In the genomic region with DNA sequence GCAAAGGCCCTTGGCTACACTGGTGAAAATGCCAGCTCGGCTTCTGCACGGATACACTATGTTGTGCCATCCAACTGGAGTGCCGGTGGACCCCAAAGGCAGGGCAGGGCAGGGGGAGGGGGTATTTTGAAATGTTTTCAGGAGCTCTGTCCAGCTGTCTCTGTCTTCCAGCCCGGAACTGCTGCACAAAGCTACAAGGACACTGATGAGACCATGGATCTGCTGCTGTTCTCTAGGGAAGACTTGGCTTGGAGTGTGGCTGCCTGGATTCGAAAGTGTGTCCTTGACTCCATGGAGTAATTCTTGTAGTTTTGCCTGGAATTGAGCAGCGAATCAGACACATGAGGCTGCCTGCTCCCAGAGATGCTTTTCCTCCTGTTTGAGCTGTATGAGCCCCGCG, we compare ENCODE assay signal across 19 cellular contexts. TPM values are rescaled to one million over a fixed set of nuclear protein-coding genes. Genes with fewer than 3 reads are reported as not detected.
"Had no signal": no experiment of that assay in that cellular context is flagged by ENCODE, and none has a peak within 500 bp of the region (broad histone marks: within the 10 kb centered on the region; RNA-seq: fewer than 3 reads in every experiment).

No MANE protein-coding gene starts in this region.

- H3K27ac ChIP-seq: RWPE1 had no signal

- H3K9me3 ChIP-seq: SK-N-SH had no signal

- DNase-seq: KBM-7, MV-4-11, NCI-H1048, NCI-H1105, NCI-H1417, NCI-H146, NCI-H1694 treated with DMSO at 0.1 percent for 48 hours, NCI-H2029, NCI-H2081 treated with DMSO at 0.1 percent for 48 hours, NCI-H2171, NCI-H226, NCI-H446 treated with DMSO at 0.1 percent for 48 hours, NCI-H510A treated with DMSO at 0.1 percent for 48 hours, NCI-H526, NCI-H82, SHP77, SK-N-SH had no signal

RNA-seq across cellular contexts. Expression of a gene that starts 42.4 kb away (rescaled TPM):
- total RNA-seq: LHCN-M2 had no signal
